In genomic region chr1:14522331-14523241, GRCh38 we compare ENCODE assay signal across 8 cellular contexts.
DNase-seq lines count a peak whose midpoint lies in the region; ATAC-seq, FAIRE-seq and TF ChIP-seq lines count a peak whose summit lies in the region.

No MANE protein-coding gene starts in this region.

- no peaks in the 10 kb centered on the region for H3K27me3 ChIP-seq in esophagus squamous epithelium
- no peaks in the 10 kb centered on the region for H3K27me3 ChIP-seq in psoas muscle (ENCODE audit: insufficient read depth in 3 of 3, low read length in 2 of 3)
- no peaks in the 10 kb centered on the region for H3K27me3 ChIP-seq in naive thymus-derived CD4-positive, alpha-beta T cell (ENCODE audit: control insufficient read depth in 2 of 2, insufficient read depth in 2 of 2, low read length in 2 of 2)

- no peaks in the 10 kb centered on the region for H3K9me3 Mint-ChIP-seq in activated naive CD8-positive, alpha-beta T cell treated with anti-CD3 and anti-CD28 coated beads, Interleukin-2, amount 50 U/mL, for 24 hours
- H3K9me3 Mint-ChIP-seq in naive thymus-derived CD4-positive, alpha-beta T cell: no peaks in the 10 kb centered on the region

- H3K36me3 ChIP-seq in esophagus squamous epithelium: no peaks in the 10 kb centered on the region
- H3K36me3 ChIP-seq in psoas muscle (ENCODE audit: insufficient read depth in 1 of 2, low read depth in 1 of 2): no peaks in the 10 kb centered on the region
- no peaks in the 10 kb centered on the region for H3K36me3 ChIP-seq in naive thymus-derived CD4-positive, alpha-beta T cell (ENCODE audit: control insufficient read depth in 2 of 3, insufficient read depth in 3 of 3, low read length in 3 of 3)

- peaks cover under 1% of the 10 kb centered on the region for H3K4me1 Mint-ChIP-seq in activated naive CD8-positive, alpha-beta T cell treated with anti-CD3 and anti-CD28 coated beads, Interleukin-2, amount 50 U/mL, for 24 hours
- no peaks in the 10 kb centered on the region for H3K4me1 Mint-ChIP-seq in naive thymus-derived CD4-positive, alpha-beta T cell

- H3K4me3 ChIP-seq in esophagus squamous epithelium: no peak overlapping the region
- H3K4me3 ChIP-seq in psoas muscle: no peak overlapping the region
- H3K4me3 ChIP-seq in naive thymus-derived CD4-positive, alpha-beta T cell (ENCODE audit: low read length): no peak overlapping the region

- no peak overlapping the region for H3K4me3 Mint-ChIP-seq in activated naive CD8-positive, alpha-beta T cell treated with anti-CD3 and anti-CD28 coated beads, Interleukin-2, amount 50 U/mL, for 24 hours
- H3K4me3 Mint-ChIP-seq in naive thymus-derived CD4-positive, alpha-beta T cell: no peak overlapping the region

- CTCF ChIA-PET in naive thymus-derived CD4-positive, alpha-beta T cell (lab: Charles Lee): interaction anchor here (0.6 kb wide), 1 partner anchor 1059 kb away, joined by 5 read pairs; no protein-coding TSS in a partner anchor

- WGBS in esophagus squamous epithelium, 2 donors: 27% methylated on average over 11 of the region's 11 CpGs
- 59 to 70% (median 65%) methylated on average over 11 of the region's 11 CpGs for WGBS in psoas muscle, 3 donors

- intact Hi-C loops in esophagus squamous epithelium (cut with DNase I) (no loop called here), psoas muscle (cut with DNase I) (no loop called here)
- intact Hi-C loops in naive thymus-derived CD4-positive, alpha-beta T cell (cut with micrococcal nuclease): no loop called here

- POLR2A ChIA-PET in naive thymus-derived CD4-positive, alpha-beta T cell (lab: Charles Lee): no interaction called here

- TF ChIP-seq POLR2A in GM12892 (IDR thresholded peaks at IDR 0.05; ENCODE audit: low read depth, low read length) (no peak), esophagus squamous epithelium (IDR thresholded peaks at IDR 0.05) (no peak)

- peaks cover 7% of the 10 kb centered on the region for H3K27me3 Mint-ChIP-seq in activated naive CD8-positive, alpha-beta T cell treated with anti-CD3 and anti-CD28 coated beads, Interleukin-2, amount 50 U/mL, for 24 hours
- H3K27me3 Mint-ChIP-seq in naive thymus-derived CD4-positive, alpha-beta T cell: peaks cover 0 to 13% (median 11%) of the 10 kb centered on the region in 5 donors

- H3K27ac ChIP-seq in esophagus squamous epithelium: peak overlapping the region; percentile 60 to 89 (median 84)
- H3K27ac ChIP-seq in psoas muscle: no peak overlapping the region
- no peak overlapping the region for H3K27ac ChIP-seq in naive thymus-derived CD4-positive, alpha-beta T cell (ENCODE audit: low read depth, low read length)

- DNase-seq in GM12892 (ENCODE audit: insufficient read length) (peak; percentile 36), HS-5 (ENCODE audit: low read depth) (peak; percentile 93), esophagus squamous epithelium (lab: John Stamatoyannopoulos, UW) (no peak), psoas muscle (peak; percentile 43 to 54), DMS153 (lab: John Stamatoyannopoulos, UW) (no peak)
- no peak for DNase-seq in activated naive CD8-positive, alpha-beta T cell treated with anti-CD3 and anti-CD28 coated beads, Interleukin-2, amount 50 U/mL, for 24 hours
- no peak for DNase-seq in naive thymus-derived CD4-positive, alpha-beta T cell

- TF ChIP-seq CTCF in esophagus squamous epithelium (IDR thresholded peaks at IDR 0.05) (peak in 1 of 6 experiments; percentile 29), psoas muscle (IDR thresholded peaks at IDR 0.05) (no peak)

- H3K4me1 ChIP-seq in esophagus squamous epithelium (peaks cover 15 to 70% (median 52%) of the 10 kb centered on the region in 3 donors), psoas muscle (no peaks in the 10 kb centered on the region)
- H3K4me1 ChIP-seq in naive thymus-derived CD4-positive, alpha-beta T cell (ENCODE audit: control insufficient read depth in 2 of 2, insufficient read depth in 2 of 2, low read length in 2 of 2): no peaks in the 10 kb centered on the region

- H3K27ac Mint-ChIP-seq in activated naive CD8-positive, alpha-beta T cell treated with anti-CD3 and anti-CD28 coated beads, Interleukin-2, amount 50 U/mL, for 24 hours: no peak overlapping the region
- no peak overlapping the region for H3K27ac Mint-ChIP-seq in naive thymus-derived CD4-positive, alpha-beta T cell

- ATAC-seq in psoas muscle: peak in 3 of 4 donors; percentile 37 to 60 (median 40)
- ATAC-seq in activated naive CD8-positive, alpha-beta T cell treated with anti-CD3 and anti-CD28 coated beads, Interleukin-2, amount 50 U/mL, for 24 hours: no peak
- ATAC-seq in HG03378 (IDR thresholded peaks at IDR 0.05; ENCODE audit: unreplicated experiment): no peak
- ATAC-seq in naive thymus-derived CD4-positive, alpha-beta T cell: no peak

- H3K36me3 Mint-ChIP-seq in activated naive CD8-positive, alpha-beta T cell treated with anti-CD3 and anti-CD28 coated beads, Interleukin-2, amount 50 U/mL, for 24 hours (ENCODE audit: low read depth): no peaks in the 10 kb centered on the region
- H3K36me3 Mint-ChIP-seq in naive thymus-derived CD4-positive, alpha-beta T cell: no peaks in the 10 kb centered on the region

- H3K9me3 ChIP-seq in esophagus squamous epithelium: no peaks in the 10 kb centered on the region
- no peaks in the 10 kb centered on the region for H3K9me3 ChIP-seq in psoas muscle
- no peaks in the 10 kb centered on the region for H3K9me3 ChIP-seq in naive thymus-derived CD4-positive, alpha-beta T cell (ENCODE audit: control insufficient read depth in 2 of 3, low read length in 3 of 3)

- peak; percentile 94 for FAIRE-seq in GM12892 (lab: Jason Lieb, UNC)

Comparison
In these comparisons a context has a peak if more than half of its experiments do, and no peak if none do; other contexts are left out.
1. DNase-seq: peak in GM12892 (single experiment), HS-5 (single experiment) and psoas muscle (2 of 2); none in esophagus squamous epithelium (single experiment), activated naive CD8-positive, alpha-beta T cell treated with anti-CD3 and anti-CD28 coated beads, Interleukin-2, amount 50 U/mL, for 24 hours (single experiment), DMS153 (single experiment) and naive thymus-derived CD4-positive, alpha-beta T cell (0 of 9).
2. H3K27ac ChIP-seq: peak in esophagus squamous epithelium (4 of 4); none in psoas muscle (single experiment) and naive thymus-derived CD4-positive, alpha-beta T cell (single experiment).
3. ATAC-seq: peak in psoas muscle (3 of 4); none in activated naive CD8-positive, alpha-beta T cell treated with anti-CD3 and anti-CD28 coated beads, Interleukin-2, amount 50 U/mL, for 24 hours (single experiment), HG03378 (single experiment) and naive thymus-derived CD4-positive, alpha-beta T cell (single experiment).